In genomic region chr1:236137285-236137852, GRCh38 we compare ENCODE assay signal across 20 cellular contexts. TPM values are rescaled to one million over a fixed set of nuclear protein-coding genes. Genes with fewer than 3 reads are reported as not detected.
DNase-seq lines count a peak whose midpoint lies in the region; ATAC-seq and TF ChIP-seq lines count a peak whose summit lies in the region.
"Had no signal": no experiment of that assay in that cellular context is flagged by ENCODE, and none has a peak within 500 bp of the region (broad histone marks: within the 10 kb centered on the region; RNA-seq: fewer than 3 reads in every experiment).

No MANE protein-coding gene starts in this region.

- peaks cover 33% of the 10 kb centered on the region for H3K27me3 ChIP-seq in GM23248 (replicated peaks; ENCODE audit: insufficient read depth)
- H3K27me3 ChIP-seq in OCI-LY3 (ENCODE audit: low read depth, low read length) = peaks cover 67% of the 10 kb centered on the region
- H3K27me3 ChIP-seq: thyroid gland had no signal

- H3K36me3 Mint-ChIP-seq in activated naive CD8-positive, alpha-beta T cell treated with anti-CD3 and anti-CD28 coated beads, Interleukin-2, amount 50 U/mL, for 24 hours (ENCODE audit: low read depth) = no peaks in the 10 kb centered on the region
- H3K36me3 Mint-ChIP-seq: neural progenitor cell; stimulated activated naive B cell treated with anti-CD40 and anti-IgM and Interleukin-4, amounts not matched to agents 10 μg/mL and 1 μg/mL and 100 μg/mL, for 72 hours had no signal

- H3K9me3 ChIP-seq in GM23248 (ENCODE audit: low read depth) (no peaks in the 10 kb centered on the region), OCI-LY3 (ENCODE audit: insufficient read depth, low read length) (no peaks in the 10 kb centered on the region)
- H3K9me3 ChIP-seq: thyroid gland had no signal

- TF ChIP-seq CTCF in GM10248 (IDR thresholded peaks at IDR 0.05; ENCODE audit: control extremely low read depth, extremely low read depth, low read depth, missing control alignments) = peak; percentile 19
- peak; percentile 60 for TF ChIP-seq CTCF in OCI-LY3 (IDR thresholded peaks at IDR 0.05; ENCODE audit: low read depth, low read length)
- peak; percentile 15 for TF ChIP-seq CTCF in epithelial cell of proximal tubule (conservative IDR thresholded peaks at IDR 0.05; ENCODE audit: low read depth, low read length)

- DNase-seq in GM10248 (ENCODE audit: extremely low spot score) (no peak), GM23248 (peak; percentile 19), epithelial cell of proximal tubule (ENCODE audit: low read depth) (no peak), MV-4-11 (lab: John Stamatoyannopoulos, UW) (no peak), medulla oblongata (ENCODE audit: extremely low spot score) (no peak), NCI-H1436 (lab: John Stamatoyannopoulos, UW) (no peak)
- DNase-seq in activated naive CD8-positive, alpha-beta T cell treated with anti-CD3 and anti-CD28 coated beads, Interleukin-2, amount 50 U/mL, for 24 hours = no peak
- DNase-seq: activated naive CD4-positive, alpha-beta T cell; activated T-cell treated with anti-CD3 and anti-CD28 coated beads for 4 hours; foreskin fibroblast; KG1; midbrain; NCI-H1417; NCI-H2171 treated with DMSO at 0.1 percent for 48 hours; NCI-H774; stimulated activated naive B cell treated with anti-CD40 and anti-IgM and Interleukin-4, amounts not matched to agents 10 μg/mL and 1 μg/mL and 100 μg/mL, for 72 hours; thyroid gland had no signal

- H3K27me3 Mint-ChIP-seq in activated naive CD8-positive, alpha-beta T cell treated with anti-CD3 and anti-CD28 coated beads, Interleukin-2, amount 50 U/mL, for 24 hours = peaks cover 62% of the 10 kb centered on the region

- H3K4me1 ChIP-seq in GM23248 (ENCODE audit: insufficient read depth) (no peaks in the 10 kb centered on the region), OCI-LY3 (ENCODE audit: low read length) (peaks cover 19% of the 10 kb centered on the region)
- H3K4me1 ChIP-seq: neural progenitor cell had no signal

- POLR2A ChIA-PET in GM10248 (lab: Yijun Ruan, JAX) = no interaction called here

- H3F3A ChIP-seq in GM23248 (ENCODE audit: insufficient read depth) = 0 out of 2 replicates have a peak, but pooled peaks cover 10% of the 10 kb centered on the region

- no peak overlapping the region for H3K27ac ChIP-seq in GM23248
- no peak overlapping the region for H3K27ac ChIP-seq in OCI-LY3 (ENCODE audit: low read length)
- H3K27ac ChIP-seq: neural progenitor cell, thyroid gland had no signal

- peaks cover 4% of the 10 kb centered on the region for H3K4me1 Mint-ChIP-seq in activated naive CD8-positive, alpha-beta T cell treated with anti-CD3 and anti-CD28 coated beads, Interleukin-2, amount 50 U/mL, for 24 hours
- H3K4me1 Mint-ChIP-seq: neural progenitor cell had no signal

- no peak overlapping the region for H3K9ac ChIP-seq in GM23248
- no peak overlapping the region for H3K9ac ChIP-seq in OCI-LY3 (ENCODE audit: low read length)
- H3K9ac ChIP-seq: neural progenitor cell had no signal

- H3K36me3 ChIP-seq in GM23248 (ENCODE audit: low read depth) (no peaks in the 10 kb centered on the region), OCI-LY3 (replicated peaks; ENCODE audit: low read depth, low read length) (no peaks in the 10 kb centered on the region)
- H3K36me3 ChIP-seq: neural progenitor cell, thyroid gland had no signal

- H4K20me1 ChIP-seq in GM23248 (ENCODE audit: insufficient read depth) = no peaks in the 10 kb centered on the region
- no peaks in the 10 kb centered on the region for H4K20me1 ChIP-seq in OCI-LY3 (ENCODE audit: insufficient read depth, low read length)

- H3K27ac Mint-ChIP-seq in activated naive CD8-positive, alpha-beta T cell treated with anti-CD3 and anti-CD28 coated beads, Interleukin-2, amount 50 U/mL, for 24 hours = no peak overlapping the region
- H3K27ac Mint-ChIP-seq: neural progenitor cell; stimulated activated naive B cell treated with anti-CD40 and anti-IgM and Interleukin-4, amounts not matched to agents 10 μg/mL and 1 μg/mL and 100 μg/mL, for 72 hours had no signal

- no peaks in the 10 kb centered on the region for H3K9me3 Mint-ChIP-seq in activated naive CD8-positive, alpha-beta T cell treated with anti-CD3 and anti-CD28 coated beads, Interleukin-2, amount 50 U/mL, for 24 hours
- H3K9me3 Mint-ChIP-seq: central memory CD8-positive, alpha-beta T cell had no signal

- H3K9me2 ChIP-seq in GM23248 (ENCODE audit: insufficient read depth) = no peaks in the 10 kb centered on the region

- CTCF ChIA-PET in GM10248 (lab: Yijun Ruan, JAX) = interaction anchor here (0.8 to 3.1 kb wide), 9 partner anchors 9 to 330 kb away, joined by 3 to 9 read pairs (median 3); no protein-coding TSS in a partner anchor

- in situ Hi-C loops in GM23248 (cut with MboI) = no loop called here

- ATAC-seq in activated naive CD8-positive, alpha-beta T cell treated with anti-CD3 and anti-CD28 coated beads, Interleukin-2, amount 50 U/mL, for 24 hours = no peak
- ATAC-seq: stimulated activated naive B cell treated with anti-CD40 and anti-IgM and Interleukin-4, amounts not matched to agents 10 μg/mL and 1 μg/mL and 100 μg/mL, for 72 hours had no signal

- 62 to 63% methylated on average over 4 of the region's 4 CpGs for WGBS in GM23248 (ENCODE audit: low coverage in 1 of 2, low lambda C conversion rate in 2 of 2, missing lambda C conversion rate in 2 of 2), 2 experiments

- H2AFZ ChIP-seq in GM23248 (no peak overlapping the region), OCI-LY3 (ENCODE audit: low read depth, low read length) (no peak overlapping the region)
- H2AFZ ChIP-seq: neural progenitor cell had no signal

- H3K4me2 ChIP-seq in GM23248 (ENCODE audit: unreplicated experiment) (no peak overlapping the region), OCI-LY3 (ENCODE audit: low read length) (no peak overlapping the region)
- H3K4me2 ChIP-seq: neural progenitor cell had no signal

- no peak overlapping the region for H3K4me3 ChIP-seq in GM23248
- no peak overlapping the region for H3K4me3 ChIP-seq in OCI-LY3 (ENCODE audit: low read length)
- no peak overlapping the region for H3K4me3 ChIP-seq in epithelial cell of proximal tubule (ENCODE audit: low read depth, low read length)
- H3K4me3 ChIP-seq: neural progenitor cell, thyroid gland had no signal

- H3K79me2 ChIP-seq in GM23248 (ENCODE audit: insufficient read depth) = no peaks in the 10 kb centered on the region
- H3K79me2 ChIP-seq in OCI-LY3 (ENCODE audit: low read length) = peaks cover under 1% of the 10 kb centered on the region; the same call in 1 of the 2 replicates

- H3K4me3 Mint-ChIP-seq in activated naive CD8-positive, alpha-beta T cell treated with anti-CD3 and anti-CD28 coated beads, Interleukin-2, amount 50 U/mL, for 24 hours = no peak overlapping the region
- H3K4me3 Mint-ChIP-seq: central memory CD8-positive, alpha-beta T cell; neural progenitor cell; stimulated activated naive B cell treated with anti-CD40 and anti-IgM and Interleukin-4, amounts not matched to agents 10 μg/mL and 1 μg/mL and 100 μg/mL, for 72 hours had no signal

RNA-seq across cellular contexts. Expression of gene GPR137B, which starts 5.0 kb away (rescaled TPM):
- 20.0 and 26.0 TPM in 2 replicates for total RNA-seq in GM23248 (2014; rRNA removed; shearing (Covaris generic))
- polyA plus RNA-seq in GM23248 (2016; fragmentation: Nextera tagmentation; extraction: Ambion mirVana) = 30.0 and 30.6 TPM in 2 replicates
- total RNA-seq in epithelial cell of proximal tubule = 9.4 and 14.8 TPM in 2 replicates
